ENCODE assay signal across 8 cellular contexts in genomic region chr4:173169428-173170209, GRCh38. TPM values are rescaled to one million over a fixed set of nuclear protein-coding genes. Genes with fewer than 3 reads are reported as not detected.
DNase-seq lines count a peak whose midpoint lies in the region; ATAC-seq, FAIRE-seq and TF ChIP-seq lines count a peak whose summit lies in the region.

No MANE protein-coding gene starts in this region.

- peak; percentile 66 for ATAC-seq in HG02588 (IDR thresholded peaks at IDR 0.05; ENCODE audit: unreplicated experiment)
- ATAC-seq in WTC11, result peak; percentile 24

- H3K27ac Mint-ChIP-seq in WTC11, result no peak overlapping the region

- FAIRE-seq in kidney (lab: Jason Lieb, UNC), result no peak

- H3K4me3 ChIP-seq in NB4 (ENCODE audit: low read depth, low read length) (peak overlapping the region; percentile 78), kidney (ENCODE audit: low read length in 2 of 2) (peak overlapping the region; percentile 73 to 74)

- peaks cover 17% of the 10 kb centered on the region for H3K36me3 Mint-ChIP-seq in WTC11

- TF ChIP-seq CTCF in NB4 (IDR thresholded peaks at IDR 0.05; ENCODE audit: low read depth, low read length), result no peak
- no peak for TF ChIP-seq CTCF in WTC11 (IDR thresholded peaks at IDR 0.05)
- TF ChIP-seq CTCF in kidney (IDR thresholded peaks at IDR 0.05; ENCODE audit: borderline replicate concordance, extremely low read depth, insufficient read depth), result no peak

- H3K27me3 Mint-ChIP-seq in WTC11 (ENCODE audit: low read depth), result no peaks in the 10 kb centered on the region

- H3K36me3 ChIP-seq in kidney (ENCODE audit: control insufficient read depth in 1 of 2, insufficient read depth in 2 of 2, low read length in 2 of 2), result no peaks in the 10 kb centered on the region

- H3K9me3 Mint-ChIP-seq in WTC11, result no peaks in the 10 kb centered on the region

- DNase-seq in DMS79 (lab: John Stamatoyannopoulos, UW), result peak; percentile 4
- DNase-seq in DMS79 treated with DMSO at 0.1 percent for 48 hours (lab: John Stamatoyannopoulos, UW), result no peak
- DNase-seq in NB4 (ENCODE audit: low read depth), result peak; percentile 90
- peak; percentile 68 for DNase-seq in WTC11 (ENCODE audit: low spot score)
- peak in 55 of 61 donors; percentile 4 to 80 (median 55) for DNase-seq in caudate nucleus (lab: John Stamatoyannopoulos, UW)
- DNase-seq in kidney, result peak; percentile 92
- DNase-seq in stimulated activated CD4-positive, alpha-beta T cell treated with anti-CD3 and anti-CD28 coated beads, Interleukin-15, amount 100 ng/mL, for 1 hour (ENCODE audit: low read depth in 1 of 2, low spot score in 1 of 2), result peak; percentile 23 to 41

- peak overlapping the region; percentile 57 to 83 for H3K9ac ChIP-seq in kidney (ENCODE audit: low read length in 2 of 2)

- TF ChIP-seq POLR2A in NB4 (IDR thresholded peaks at IDR 0.05; ENCODE audit: extremely low read depth, insufficient read length), result no peak

- peak overlapping the region; percentile 90 for H3K4me3 Mint-ChIP-seq in WTC11

- peaks cover 7% of the 10 kb centered on the region in 2 donors for H3K4me1 ChIP-seq in kidney (ENCODE audit: control insufficient read depth in 1 of 2, insufficient read depth in 1 of 2, low read depth in 1 of 2, low read length in 2 of 2)

- peaks cover 60% of the 10 kb centered on the region for H3K4me1 Mint-ChIP-seq in WTC11

- intact Hi-C loops in kidney (cut with DNase I), result no loop called here

- no peaks in the 10 kb centered on the region for H3K9me3 ChIP-seq in kidney (ENCODE audit: control insufficient read depth in 1 of 2, low read length in 2 of 2)

- CTCF ChIA-PET in WTC11 (lab: Charles Lee), result interaction anchor here (1.2 to 3.9 kb wide), 5 partner anchors 132 to 156 kb away, joined by 3 to 26 read pairs (median 6); no protein-coding TSS in a partner anchor

- POLR2A ChIA-PET in WTC11 (lab: Charles Lee), result interaction anchor here (0.6 to 1.9 kb wide), 3 partner anchors 16 to 165 kb away, joined by 3 to 6 read pairs (median 3); partner anchors contain the start of gene HMGB2

- peak overlapping the region; percentile 80 for H3K27ac ChIP-seq in caudate nucleus (ENCODE audit: low read depth, low read length)
- peak overlapping the region; percentile 69 to 91 for H3K27ac ChIP-seq in kidney (ENCODE audit: low read depth in 2 of 2, low read length in 2 of 2)

TF ChIP-seq in WTC11, 78 proteins besides CTCF, POLR2A, EP300 and RAD21 (continues in another document):
- TF ChIP-seq, protein P1, sequence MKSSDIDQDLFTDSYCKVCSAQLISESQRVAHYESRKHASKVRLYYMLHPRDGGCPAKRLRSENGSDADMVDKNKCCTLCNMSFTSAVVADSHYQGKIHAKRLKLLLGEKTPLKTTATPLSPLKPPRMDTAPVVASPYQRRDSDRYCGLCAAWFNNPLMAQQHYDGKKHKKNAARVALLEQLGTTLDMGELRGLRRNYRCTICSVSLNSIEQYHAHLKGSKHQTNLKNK (CRISPR knock-in tag; IDR thresholded peaks at IDR 0.05), result no peak
- TF ChIP-seq EMX1 (CRISPR knock-in tag; IDR thresholded peaks at IDR 0.05) (no peak), FOXK1 (CRISPR knock-in tag; IDR thresholded peaks at IDR 0.05) (peak; percentile 38; the same call in 1 of the 2 replicates), E2F4 (CRISPR knock-in tag; IDR thresholded peaks at IDR 0.05; ENCODE audit: borderline replicate concordance, low read depth) (no peak), ELF4 (CRISPR knock-in tag; IDR thresholded peaks at IDR 0.05; ENCODE audit: low read depth) (0 out of 2 replicates have a peak, but pooled peaks have one; percentile 36), USF2 (CRISPR knock-in tag; IDR thresholded peaks at IDR 0.05) (no peak), STAT6 (CRISPR knock-in tag; conservative IDR thresholded peaks at IDR 0.05; ENCODE audit: low read depth) (no peak), CBFB (CRISPR knock-in tag; IDR thresholded peaks at IDR 0.05; ENCODE audit: low read depth) (no peak), RELA (CRISPR knock-in tag; IDR thresholded peaks at IDR 0.05; ENCODE audit: borderline replicate concordance) (0 out of 2 replicates have a peak, but pooled peaks have one; percentile 29), CREB1 (CRISPR knock-in tag; IDR thresholded peaks at IDR 0.05) (no peak), MAX (CRISPR knock-in tag; IDR thresholded peaks at IDR 0.05) (peak; percentile 24; the same call in 1 of the 2 replicates)
- TF ChIP-seq, protein P2, sequence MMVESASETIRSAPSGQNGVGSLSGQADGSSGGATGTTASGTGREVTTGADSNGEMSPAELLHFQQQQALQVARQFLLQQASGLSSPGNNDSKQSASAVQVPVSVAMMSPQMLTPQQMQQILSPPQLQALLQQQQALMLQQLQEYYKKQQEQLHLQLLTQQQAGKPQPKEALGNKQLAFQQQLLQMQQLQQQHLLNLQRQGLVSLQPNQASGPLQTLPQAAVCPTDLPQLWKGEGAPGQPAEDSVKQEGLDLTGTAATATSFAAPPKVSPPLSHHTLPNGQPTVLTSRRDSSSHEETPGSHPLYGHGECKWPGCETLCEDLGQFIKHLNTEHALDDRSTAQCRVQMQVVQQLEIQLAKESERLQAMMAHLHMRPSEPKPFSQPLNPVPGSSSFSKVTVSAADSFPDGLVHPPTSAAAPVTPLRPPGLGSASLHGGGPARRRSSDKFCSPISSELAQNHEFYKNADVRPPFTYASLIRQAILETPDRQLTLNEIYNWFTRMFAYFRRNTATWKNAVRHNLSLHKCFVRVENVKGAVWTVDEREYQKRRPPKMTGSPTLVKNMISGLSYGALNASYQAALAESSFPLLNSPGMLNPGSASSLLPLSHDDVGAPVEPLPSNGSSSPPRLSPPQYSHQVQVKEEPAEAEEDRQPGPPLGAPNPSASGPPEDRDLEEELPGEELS (CRISPR knock-in tag; IDR thresholded peaks at IDR 0.05), result peak; percentile 43; the same call in 1 of the 2 replicates
- TF ChIP-seq, protein P3, sequence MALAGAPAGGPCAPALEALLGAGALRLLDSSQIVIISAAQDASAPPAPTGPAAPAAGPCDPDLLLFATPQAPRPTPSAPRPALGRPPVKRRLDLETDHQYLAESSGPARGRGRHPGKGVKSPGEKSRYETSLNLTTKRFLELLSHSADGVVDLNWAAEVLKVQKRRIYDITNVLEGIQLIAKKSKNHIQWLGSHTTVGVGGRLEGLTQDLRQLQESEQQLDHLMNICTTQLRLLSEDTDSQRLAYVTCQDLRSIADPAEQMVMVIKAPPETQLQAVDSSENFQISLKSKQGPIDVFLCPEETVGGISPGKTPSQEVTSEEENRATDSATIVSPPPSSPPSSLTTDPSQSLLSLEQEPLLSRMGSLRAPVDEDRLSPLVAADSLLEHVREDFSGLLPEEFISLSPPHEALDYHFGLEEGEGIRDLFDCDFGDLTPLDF (CRISPR knock-in tag; IDR thresholded peaks at IDR 0.05), result no peak

RNA-seq across cellular contexts. Expression of gene GALNT7, which starts 1.0 kb away (rescaled TPM):
- total RNA-seq in WTC11 (2021) (79.9 to 86.9 TPM (median 82.8 TPM) in 3 replicates), kidney (25.6 TPM)
- polyA plus RNA-seq in kidney (ENCODE audit: insufficient read depth, low read depth, low replicate concordance), result 3.8 TPM
